11 cellular contexts compared by ENCODE assay signal in genomic region chr6:26185004-26185403, GRCh38.
DNase-seq lines count a peak whose midpoint lies in the region; ATAC-seq and TF ChIP-seq lines count a peak whose summit lies in the region.
"Had no signal": no experiment of that assay in that cellular context is flagged by ENCODE, and none has a peak within 500 bp of the region (broad histone marks: within the 10 kb centered on the region; RNA-seq: fewer than 3 reads in every experiment).

No MANE protein-coding gene starts in this region.

- H3K9me3 Mint-ChIP-seq in activated T-cell treated with anti-CD3 and anti-CD28 coated beads, Interleukin-2, amount 50 U/mL, for 24 hours: peaks cover 2% of the 10 kb centered on the region
- peaks cover 0 to 4% (median 0%) of the 10 kb centered on the region in 3 donors for H3K9me3 Mint-ChIP-seq in T-cell
- H3K9me3 Mint-ChIP-seq in endothelial cell (ENCODE audit: unreplicated experiment): no peaks in the 10 kb centered on the region
- peaks cover 3% of the 10 kb centered on the region for H3K9me3 Mint-ChIP-seq in stimulated activated memory B cell treated with anti-CD40 and anti-IgM and Interleukin-4, amounts not matched to agents 10 μg/mL and 1 μg/mL and 100 μg/mL, for 72 hours

- peaks cover 6% of the 10 kb centered on the region for H3K36me3 Mint-ChIP-seq in activated T-cell treated with anti-CD3 and anti-CD28 coated beads, Interleukin-2, amount 50 U/mL, for 24 hours (ENCODE audit: low read depth)
- H3K36me3 Mint-ChIP-seq in T-cell (no peaks in the 10 kb centered on the region), endothelial cell (ENCODE audit: low read depth, unreplicated experiment) (no peaks in the 10 kb centered on the region)
- no peaks in the 10 kb centered on the region for H3K36me3 Mint-ChIP-seq in stimulated activated memory B cell treated with anti-CD40 and anti-IgM and Interleukin-4, amounts not matched to agents 10 μg/mL and 1 μg/mL and 100 μg/mL, for 72 hours

- ATAC-seq in T-cell (replicated peaks in 1 of 4): no peak
- no peak for ATAC-seq in stimulated activated memory B cell treated with anti-CD40 and anti-IgM and Interleukin-4, amounts not matched to agents 10 μg/mL and 1 μg/mL and 100 μg/mL, for 72 hours

- no peaks in the 10 kb centered on the region for H3K27me3 Mint-ChIP-seq in activated T-cell treated with anti-CD3 and anti-CD28 coated beads, Interleukin-2, amount 50 U/mL, for 24 hours
- H3K27me3 Mint-ChIP-seq in T-cell: no peaks in the 10 kb centered on the region
- peaks cover 15% of the 10 kb centered on the region for H3K27me3 Mint-ChIP-seq in endothelial cell (ENCODE audit: unreplicated experiment)
- H3K27me3 Mint-ChIP-seq in stimulated activated memory B cell treated with anti-CD40 and anti-IgM and Interleukin-4, amounts not matched to agents 10 μg/mL and 1 μg/mL and 100 μg/mL, for 72 hours: no peaks in the 10 kb centered on the region

- DNase-seq in activated T-cell treated with anti-CD3 and anti-CD28 coated beads, Interleukin-2, amount 50 U/mL, for 24 hours: no peak
- DNase-seq in activated T-cell treated with anti-CD3 and anti-CD28 coated beads for 4 hours: no peak
- DNase-seq in T-cell: no peak
- DNase-seq in endothelial cell (ENCODE audit: low spot score): no peak
- no peak for DNase-seq in ACHN
- DNase-seq in NCI-H82 (lab: John Stamatoyannopoulos, UW): no peak
- no peak for DNase-seq in SKM-1 treated with dmso at 0.1 percent for 144 hours (lab: John Stamatoyannopoulos, UW; ENCODE audit: unreplicated experiment)
- DNase-seq: colonic mucosa, NCI-H2227 treated with DMSO at 0.1 percent for 48 hours, ovary had no signal

- H3K4me1 Mint-ChIP-seq in activated T-cell treated with anti-CD3 and anti-CD28 coated beads, Interleukin-2, amount 50 U/mL, for 24 hours (ENCODE audit: low read depth): peaks cover 66% of the 10 kb centered on the region
- H3K4me1 Mint-ChIP-seq in T-cell (peaks cover 51 to 58% (median 54%) of the 10 kb centered on the region in 3 donors), endothelial cell (ENCODE audit: unreplicated experiment) (peaks cover 21% of the 10 kb centered on the region)
- H3K4me1 Mint-ChIP-seq in stimulated activated memory B cell treated with anti-CD40 and anti-IgM and Interleukin-4, amounts not matched to agents 10 μg/mL and 1 μg/mL and 100 μg/mL, for 72 hours: peaks cover 30% of the 10 kb centered on the region

- in situ Hi-C loops in ACHN (cut with HindIII; ENCODE audit: low pct_ligation_motif_present, low pct_unique_long_range_greater_than_20kb, low sequenced_read_pairs): no loop called here

- peak overlapping the region; percentile 23 for H3K27ac Mint-ChIP-seq in activated T-cell treated with anti-CD3 and anti-CD28 coated beads, Interleukin-2, amount 50 U/mL, for 24 hours
- H3K27ac Mint-ChIP-seq in T-cell (no peak overlapping the region), endothelial cell (ENCODE audit: unreplicated experiment) (peak overlapping the region; percentile 50)
- peak overlapping the region; percentile 86 for H3K27ac Mint-ChIP-seq in stimulated activated memory B cell treated with anti-CD40 and anti-IgM and Interleukin-4, amounts not matched to agents 10 μg/mL and 1 μg/mL and 100 μg/mL, for 72 hours

- POLR2A ChIA-PET in T-cell (lab: Charles Lee): interaction anchor here (0.6 to 3.7 kb wide), 7 partner anchors 11 to 364 kb away, joined by 3 to 122 read pairs (median 10); a partner anchor contains a TSS

- CTCF ChIA-PET in T-cell (lab: Charles Lee): interaction anchor here in 1 of 2 donors (2.7 kb wide), 1 partner anchor 12 kb away, joined by 33 read pairs; a partner anchor contains a TSS

- H3K4me3 Mint-ChIP-seq in activated T-cell treated with anti-CD3 and anti-CD28 coated beads, Interleukin-2, amount 50 U/mL, for 24 hours: peak overlapping the region; percentile 84
- peak overlapping the region in 2 of 3 donors; percentile 88 to 93 for H3K4me3 Mint-ChIP-seq in T-cell
- no peak overlapping the region for H3K4me3 Mint-ChIP-seq in endothelial cell (ENCODE audit: unreplicated experiment)
- H3K4me3 Mint-ChIP-seq in stimulated activated memory B cell treated with anti-CD40 and anti-IgM and Interleukin-4, amounts not matched to agents 10 μg/mL and 1 μg/mL and 100 μg/mL, for 72 hours: peak overlapping the region; percentile 32

- TF ChIP-seq CTCF in endothelial cell (IDR thresholded peaks at IDR 0.05; ENCODE audit: unreplicated experiment): no peak

Comparison
In these comparisons a context has a peak if more than half of its experiments do, and no peak if none do; other contexts are left out.
1. H3K27ac Mint-ChIP-seq: peak in activated T-cell treated with anti-CD3 and anti-CD28 coated beads, Interleukin-2, amount 50 U/mL, for 24 hours (single experiment), endothelial cell (single experiment) and stimulated activated memory B cell treated with anti-CD40 and anti-IgM and Interleukin-4, amounts not matched to agents 10 μg/mL and 1 μg/mL and 100 μg/mL, for 72 hours (single experiment); none in T-cell (0 of 2).